Comparison of ENCODE assay signal across 9 cellular contexts in genomic region chr1:101996830-101997485, GRCh38. TPM values are rescaled to one million over a fixed set of nuclear protein-coding genes. Genes with fewer than 3 reads are reported as not detected.
DNase-seq lines count a peak whose midpoint lies in the region; ATAC-seq, FAIRE-seq and TF ChIP-seq lines count a peak whose summit lies in the region.
"Had no signal": no experiment of that assay in that cellular context is flagged by ENCODE, and none has a peak within 500 bp of the region (broad histone marks: within the 10 kb centered on the region; RNA-seq: fewer than 3 reads in every experiment).

Gene OLFM3, minus strand, starts transcription at chr1:101996926.

- H3K4me1 ChIP-seq in adipocyte (ENCODE audit: control insufficient read depth, insufficient read depth, low read length) (no peaks in the 10 kb centered on the region), right lobe of liver (no peaks in the 10 kb centered on the region)

- H3K4me3 Mint-ChIP-seq in activated T-helper 1 cell treated with anti-CD3 and anti-CD28 coated beads, Interleukin-12 subunit alpha, Interleukin-12 subunit beta, Interleukin-2, Interleukin-4 antibody, amounts not matched to agents 30 ng/mL and 10 ng/mL and 1 ng/mL, durations not matched to agents 14 hours and 24 hours and 36 hours: no peak within 1 kb of the TSS

- H3K27ac ChIP-seq in right lobe of liver: no peak within 1 kb of the TSS

- no peaks in the 10 kb centered on the region for H3K9me3 ChIP-seq in adipocyte (ENCODE audit: control insufficient read depth, low read length)
- no peaks in the 10 kb centered on the region for H3K9me3 ChIP-seq in right lobe of liver

- H3K9me3 Mint-ChIP-seq in activated T-helper 1 cell treated with anti-CD3 and anti-CD28 coated beads, Interleukin-12 subunit alpha, Interleukin-12 subunit beta, Interleukin-2, Interleukin-4 antibody, amounts not matched to agents 30 ng/mL and 10 ng/mL and 1 ng/mL, durations not matched to agents 14 hours and 24 hours and 36 hours: no peaks in the 10 kb centered on the region

- H3K4me3 ChIP-seq in adipocyte (ENCODE audit: low read length) (no peak within 1 kb of the TSS), right lobe of liver (no peak within 1 kb of the TSS)

- H3K36me3 ChIP-seq in adipocyte (ENCODE audit: control insufficient read depth, insufficient read depth, low read length, severe bottlenecking): no peaks in the 10 kb centered on the region
- no peaks in the 10 kb centered on the region for H3K36me3 ChIP-seq in right lobe of liver

- peak; percentile 18 to 48 (median 40) for ATAC-seq in right lobe of liver

- intact Hi-C loops in right lobe of liver (cut with DNase I): no loop called here
- intact Hi-C loops in activated T-helper 1 cell treated with anti-CD3 and anti-CD28 coated beads, Interleukin-12 subunit alpha, Interleukin-12 subunit beta, Interleukin-2, Interleukin-4 antibody, amounts not matched to agents 30 ng/mL and 10 ng/mL and 1 ng/mL, durations not matched to agents 14 hours and 24 hours and 36 hours (cut with micrococcal nuclease): no loop called here

- H3K27ac Mint-ChIP-seq in activated T-helper 1 cell treated with anti-CD3 and anti-CD28 coated beads, Interleukin-12 subunit alpha, Interleukin-12 subunit beta, Interleukin-2, Interleukin-4 antibody, amounts not matched to agents 30 ng/mL and 10 ng/mL and 1 ng/mL, durations not matched to agents 14 hours and 24 hours and 36 hours: no peak within 1 kb of the TSS

- H3K9ac ChIP-seq in adipocyte (ENCODE audit: low read length): no peak within 1 kb of the TSS

- no peak for TF ChIP-seq POLR2A in right lobe of liver (IDR thresholded peaks at IDR 0.05)

- DNase-seq in DMS53 (lab: John Stamatoyannopoulos, UW) (peak; percentile 84), HTR-8/SVneo (ENCODE audit: insufficient read length, low spot score) (peak; percentile 1), adipocyte (ENCODE audit: low read depth) (peak; percentile 39), right lobe of liver (peak in 1 of 3 donors; percentile 30), NCI-H2171 (lab: John Stamatoyannopoulos, UW) (no peak), SW 1271 (lab: John Stamatoyannopoulos, UW) (no peak), NCI-H2196 (lab: John Stamatoyannopoulos, UW; ENCODE audit: unreplicated experiment) (no peak)
- no peak for DNase-seq in activated T-helper 1 cell treated with anti-CD3 and anti-CD28 coated beads, Interleukin-12 subunit alpha, Interleukin-12 subunit beta, Interleukin-2, Interleukin-4 antibody, amounts not matched to agents 30 ng/mL and 10 ng/mL and 1 ng/mL, durations not matched to agents 14 hours and 24 hours and 36 hours (ENCODE audit: low spot score)

- no peak for TF ChIP-seq CTCF in right lobe of liver (IDR thresholded peaks at IDR 0.05)

- H3K27me3 ChIP-seq in adipocyte (replicated peaks; ENCODE audit: control insufficient read depth, insufficient read depth, low read length): peaks cover 15% of the 10 kb centered on the region
- H3K27me3 ChIP-seq in right lobe of liver: no peaks in the 10 kb centered on the region

- H3K27me3 Mint-ChIP-seq in activated T-helper 1 cell treated with anti-CD3 and anti-CD28 coated beads, Interleukin-12 subunit alpha, Interleukin-12 subunit beta, Interleukin-2, Interleukin-4 antibody, amounts not matched to agents 30 ng/mL and 10 ng/mL and 1 ng/mL, durations not matched to agents 14 hours and 24 hours and 36 hours (ENCODE audit: insufficient read depth): peaks cover 9% of the 10 kb centered on the region

- WGBS in right lobe of liver (ENCODE audit: insufficient coverage, low coverage, low lambda C conversion rate, missing lambda C conversion rate): 4% methylated on average over 22 of the region's 24 CpGs

- FAIRE-seq in HTR-8/SVneo (lab: Jason Lieb, UNC): no peak
- FAIRE-seq: TTC549 had no signal

- H3K4me1 Mint-ChIP-seq in activated T-helper 1 cell treated with anti-CD3 and anti-CD28 coated beads, Interleukin-12 subunit alpha, Interleukin-12 subunit beta, Interleukin-2, Interleukin-4 antibody, amounts not matched to agents 30 ng/mL and 10 ng/mL and 1 ng/mL, durations not matched to agents 14 hours and 24 hours and 36 hours (ENCODE audit: low read depth): no peaks in the 10 kb centered on the region

- no peaks in the 10 kb centered on the region for H3K36me3 Mint-ChIP-seq in activated T-helper 1 cell treated with anti-CD3 and anti-CD28 coated beads, Interleukin-12 subunit alpha, Interleukin-12 subunit beta, Interleukin-2, Interleukin-4 antibody, amounts not matched to agents 30 ng/mL and 10 ng/mL and 1 ng/mL, durations not matched to agents 14 hours and 24 hours and 36 hours (ENCODE audit: low read depth)

RNA-seq across cellular contexts. Expression of gene OLFM3, which starts in this region (rescaled TPM):
- not detected for total RNA-seq in right lobe of liver
- total RNA-seq in activated T-helper 1 cell treated with anti-CD3 and anti-CD28 coated beads, Interleukin-12 subunit alpha, Interleukin-12 subunit beta, Interleukin-2, Interleukin-4 antibody, amounts not matched to agents 30 ng/mL and 10 ng/mL and 1 ng/mL, durations not matched to agents 14 hours and 24 hours and 36 hours: not detected in 2 replicates

Comparison
In these comparisons a context has a peak if more than half of its experiments do, and no peak if none do; other contexts are left out.
1. Peak in ATAC-seq in right lobe of liver; RNA of the gene not detected or under 1 TPM.
2. DNase-seq: peak in DMS53 (single experiment), HTR-8/SVneo (single experiment) and adipocyte (single experiment); none in NCI-H2171 (single experiment), SW 1271 (0 of 2), NCI-H2196 (single experiment) and activated T-helper 1 cell treated with anti-CD3 and anti-CD28 coated beads, Interleukin-12 subunit alpha, Interleukin-12 subunit beta, Interleukin-2, Interleukin-4 antibody, amounts not matched to agents 30 ng/mL and 10 ng/mL and 1 ng/mL, durations not matched to agents 14 hours and 24 hours and 36 hours (single experiment).